Comparison of ENCODE assay signal across 1 cellular context in genomic region chr7:45885264-45885882, GRCh38.
TF ChIP-seq lines count a peak whose summit lies in the region.

No MANE protein-coding gene starts in this region.

TF ChIP-seq in HepG2, 621 proteins besides CTCF, POLR2A, EP300 and RAD21 (continued from another document and continues in another):
- TF ChIP-seq GRHL1 (CRISPR knock-in tag; conservative IDR thresholded peaks at IDR 0.05) (no peak), ZNF558 (CRISPR knock-in tag; IDR thresholded peaks at IDR 0.05; ENCODE audit: borderline replicate concordance) (no peak), NFKBIZ (CRISPR knock-in tag; IDR thresholded peaks at IDR 0.05) (peak; percentile 77), ZNF674 (CRISPR knock-in tag; IDR thresholded peaks at IDR 0.05; ENCODE audit: low read depth) (no peak), ZNF343 (CRISPR knock-in tag; IDR thresholded peaks at IDR 0.05) (peak; percentile 78; the same call in 1 of the 2 replicates), SP1 (IDR thresholded peaks at IDR 0.05) (no peak), SP1 (CRISPR knock-in tag; IDR thresholded peaks at IDR 0.05) (peak; percentile 48), RXRB (CRISPR knock-in tag; IDR thresholded peaks at IDR 0.05; ENCODE audit: borderline replicate concordance) (peak; percentile 97), ZNF782 (CRISPR knock-in tag; IDR thresholded peaks at IDR 0.05; ENCODE audit: borderline replicate concordance) (peak; percentile 45; the same call in 1 of the 2 replicates), RFXAP (CRISPR knock-in tag; IDR thresholded peaks at IDR 0.05; ENCODE audit: borderline replicate concordance) (peak; percentile 97), ZKSCAN5 (CRISPR knock-in tag; IDR thresholded peaks at IDR 0.05) (no peak), SRSF9 (IDR thresholded peaks at IDR 0.05; ENCODE audit: borderline replicate concordance, insufficient read depth, low read depth, low read length, poor library complexity, severe bottlenecking) (no peak), SSRP1 (CRISPR knock-in tag; IDR thresholded peaks at IDR 0.05) (peak; percentile 63; the same call in 1 of the 2 replicates), HMGXB3 (CRISPR knock-in tag; IDR thresholded peaks at IDR 0.05; ENCODE audit: borderline replicate concordance) (peak; percentile 91), SYNCRIP (IDR thresholded peaks at IDR 0.05; ENCODE audit: insufficient read depth, low read depth, low read length) (no peak), NFATC3 (CRISPR knock-in tag; IDR thresholded peaks at IDR 0.05) (0 out of 2 replicates have a peak, but pooled peaks have one; percentile 54), ZBTB1 (CRISPR knock-in tag; IDR thresholded peaks at IDR 0.05; ENCODE audit: borderline replicate concordance) (no peak), KLF12 (CRISPR knock-in tag; IDR thresholded peaks at IDR 0.05; ENCODE audit: borderline replicate concordance) (peak; percentile 96), ZNF17 (CRISPR knock-in tag; IDR thresholded peaks at IDR 0.05) (no peak), ZNF839 (CRISPR knock-in tag; IDR thresholded peaks at IDR 0.05; ENCODE audit: borderline replicate concordance) (no peak), ZNF224 (CRISPR knock-in tag; IDR thresholded peaks at IDR 0.05) (peak; percentile 84), FOXA3 (CRISPR knock-in tag; IDR thresholded peaks at IDR 0.05) (peak; percentile 99), MEIS2 (CRISPR knock-in tag; IDR thresholded peaks at IDR 0.05) (peak; percentile 96), SP140L (CRISPR knock-in tag; IDR thresholded peaks at IDR 0.05; ENCODE audit: borderline replicate concordance) (no peak), ZNF18 (CRISPR knock-in tag; IDR thresholded peaks at IDR 0.05; ENCODE audit: insufficient replicate concordance) (peak; percentile 91), ZFAT (CRISPR knock-in tag; conservative IDR thresholded peaks at IDR 0.05) (no peak), ZNF562 (CRISPR knock-in tag; IDR thresholded peaks at IDR 0.05; ENCODE audit: borderline replicate concordance) (no peak), ZNF883 (CRISPR knock-in tag; IDR thresholded peaks at IDR 0.05; ENCODE audit: not compliant biosample characterization) (no peak), PRDM10 (CRISPR knock-in tag; IDR thresholded peaks at IDR 0.05; ENCODE audit: low read depth) (peak; percentile 87)
- TF ChIP-seq, protein P1, sequence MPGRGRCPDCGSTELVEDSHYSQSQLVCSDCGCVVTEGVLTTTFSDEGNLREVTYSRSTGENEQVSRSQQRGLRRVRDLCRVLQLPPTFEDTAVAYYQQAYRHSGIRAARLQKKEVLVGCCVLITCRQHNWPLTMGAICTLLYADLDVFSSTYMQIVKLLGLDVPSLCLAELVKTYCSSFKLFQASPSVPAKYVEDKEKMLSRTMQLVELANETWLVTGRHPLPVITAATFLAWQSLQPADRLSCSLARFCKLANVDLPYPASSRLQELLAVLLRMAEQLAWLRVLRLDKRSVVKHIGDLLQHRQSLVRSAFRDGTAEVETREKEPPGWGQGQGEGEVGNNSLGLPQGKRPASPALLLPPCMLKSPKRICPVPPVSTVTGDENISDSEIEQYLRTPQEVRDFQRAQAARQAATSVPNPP (CRISPR knock-in tag; IDR thresholded peaks at IDR 0.05), result peak; percentile 47; the same call in 1 of the 2 replicates
- TF ChIP-seq, protein P2, sequence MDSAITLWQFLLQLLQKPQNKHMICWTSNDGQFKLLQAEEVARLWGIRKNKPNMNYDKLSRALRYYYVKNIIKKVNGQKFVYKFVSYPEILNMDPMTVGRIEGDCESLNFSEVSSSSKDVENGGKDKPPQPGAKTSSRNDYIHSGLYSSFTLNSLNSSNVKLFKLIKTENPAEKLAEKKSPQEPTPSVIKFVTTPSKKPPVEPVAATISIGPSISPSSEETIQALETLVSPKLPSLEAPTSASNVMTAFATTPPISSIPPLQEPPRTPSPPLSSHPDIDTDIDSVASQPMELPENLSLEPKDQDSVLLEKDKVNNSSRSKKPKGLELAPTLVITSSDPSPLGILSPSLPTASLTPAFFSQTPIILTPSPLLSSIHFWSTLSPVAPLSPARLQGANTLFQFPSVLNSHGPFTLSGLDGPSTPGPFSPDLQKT (CRISPR knock-in tag; IDR thresholded peaks at IDR 0.05; ENCODE audit: borderline replicate concordance), result no peak
- TF ChIP-seq, protein P3, sequence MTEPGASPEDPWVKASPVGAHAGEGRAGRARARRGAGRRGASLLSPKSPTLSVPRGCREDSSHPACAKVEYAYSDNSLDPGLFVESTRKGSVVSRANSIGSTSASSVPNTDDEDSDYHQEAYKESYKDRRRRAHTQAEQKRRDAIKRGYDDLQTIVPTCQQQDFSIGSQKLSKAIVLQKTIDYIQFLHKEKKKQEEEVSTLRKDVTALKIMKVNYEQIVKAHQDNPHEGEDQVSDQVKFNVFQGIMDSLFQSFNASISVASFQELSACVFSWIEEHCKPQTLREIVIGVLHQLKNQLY (CRISPR knock-in tag; IDR thresholded peaks at IDR 0.05), result peak; percentile 98
- TF ChIP-seq, protein P4, sequence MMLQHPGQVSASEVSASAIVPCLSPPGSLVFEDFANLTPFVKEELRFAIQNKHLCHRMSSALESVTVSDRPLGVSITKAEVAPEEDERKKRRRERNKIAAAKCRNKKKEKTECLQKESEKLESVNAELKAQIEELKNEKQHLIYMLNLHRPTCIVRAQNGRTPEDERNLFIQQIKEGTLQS (CRISPR knock-in tag; IDR thresholded peaks at IDR 0.05), result peak; percentile 73
- TF ChIP-seq, protein P5, sequence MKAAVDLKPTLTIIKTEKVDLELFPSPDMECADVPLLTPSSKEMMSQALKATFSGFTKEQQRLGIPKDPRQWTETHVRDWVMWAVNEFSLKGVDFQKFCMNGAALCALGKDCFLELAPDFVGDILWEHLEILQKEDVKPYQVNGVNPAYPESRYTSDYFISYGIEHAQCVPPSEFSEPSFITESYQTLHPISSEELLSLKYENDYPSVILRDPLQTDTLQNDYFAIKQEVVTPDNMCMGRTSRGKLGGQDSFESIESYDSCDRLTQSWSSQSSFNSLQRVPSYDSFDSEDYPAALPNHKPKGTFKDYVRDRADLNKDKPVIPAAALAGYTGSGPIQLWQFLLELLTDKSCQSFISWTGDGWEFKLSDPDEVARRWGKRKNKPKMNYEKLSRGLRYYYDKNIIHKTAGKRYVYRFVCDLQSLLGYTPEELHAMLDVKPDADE (CRISPR knock-in tag; IDR thresholded peaks at IDR 0.05), result peak; percentile 60; the same call in 1 of the 2 replicates
